ENCODE assay signal across 11 cellular contexts in the genomic region with DNA sequence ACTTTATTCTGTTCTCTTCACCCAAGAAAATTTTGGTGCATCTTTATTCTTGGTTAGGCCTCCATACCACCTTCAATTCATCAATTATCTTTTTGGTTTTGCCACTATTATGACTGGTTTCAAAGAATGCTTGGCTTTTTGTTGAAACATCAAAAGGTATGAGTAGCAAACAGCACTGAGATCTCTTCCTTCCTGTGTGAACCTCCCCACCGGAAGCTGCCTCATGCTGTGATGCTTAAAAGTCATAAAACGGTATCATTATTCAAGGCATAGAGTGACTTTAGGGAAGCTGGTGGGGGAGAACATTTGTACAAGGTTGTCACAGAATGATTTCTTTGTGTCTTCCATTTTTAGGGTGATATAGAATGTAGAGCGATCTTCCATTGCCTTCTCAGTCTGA.
A peak's percentile ranks its signal among the peaks of the same experiment; 100 is the strongest.
DNase-seq lines count a peak whose midpoint lies in the region; ATAC-seq and TF ChIP-seq lines count a peak whose summit lies in the region.
"Had no signal": no experiment of that assay in that cellular context is flagged by ENCODE, and none has a peak within 500 bp of the region (broad histone marks: within the 10 kb centered on the region; RNA-seq: fewer than 3 reads in every experiment).

No MANE protein-coding gene starts in this region.

- DNase-seq in activated gamma-delta T cell treated with Interleukin-2 at 50 U/mL for 16 hours (peak; percentile 59), activated gamma-delta T cell (lab: John Stamatoyannopoulos, UW) (no peak), HEK293T (ENCODE audit: extremely low spot score) (no peak), H7 (no peak), vagina (ENCODE audit: extremely low spot score in 2 of 2) (no peak), Right ventricle myocardium inferior (ENCODE audit: missing footprints) (no peak)
- peak; percentile 55 for DNase-seq in activated T-cell treated with anti-CD3 and anti-CD28 coated beads, Interleukin-2, amount 50 U/mL, for 4 hours
- DNase-seq in stimulated activated CD4-positive, alpha-beta T cell treated with anti-CD3 and anti-CD28 coated beads, Interleukin-12 subunit alpha, Interleukin-12 subunit beta, amount 100 ng/mL, for 48 hours (ENCODE audit: low read depth in 2 of 3, low spot score in 1 of 3), result peak; percentile 33 to 53 (median 53)
- DNase-seq: hippocampal formation, nephron progenitor cell, Right ventricle myocardium superior had no signal

- peak overlapping the region; percentile 9 for H3K4me3 Mint-ChIP-seq in activated T-cell treated with anti-CD3 and anti-CD28 coated beads, Interleukin-2, amount 50 U/mL, for 4 hours
- H3K4me3 Mint-ChIP-seq: nephron progenitor cell had no signal

- TF ChIP-seq POLR2A in vagina (IDR thresholded peaks at IDR 0.05), result no peak

- H3K4me3 ChIP-seq in H7 (ENCODE audit: insufficient read depth, low read depth, low read length) (no peak overlapping the region), vagina (no peak overlapping the region)

- H3K4me1 Mint-ChIP-seq in activated T-cell treated with anti-CD3 and anti-CD28 coated beads, Interleukin-2, amount 50 U/mL, for 4 hours (ENCODE audit: low read depth), result peaks cover 86% of the 10 kb centered on the region

- H3K9me3 ChIP-seq in vagina, result no peaks in the 10 kb centered on the region

- H3K27me3 Mint-ChIP-seq in activated T-cell treated with anti-CD3 and anti-CD28 coated beads, Interleukin-2, amount 50 U/mL, for 4 hours (ENCODE audit: low read depth), result no peaks in the 10 kb centered on the region

- H3K36me3 ChIP-seq in H7 (replicated peaks; ENCODE audit: control insufficient read depth, insufficient read depth, low read length) (no peaks in the 10 kb centered on the region), vagina (no peaks in the 10 kb centered on the region)

- peaks cover 9% of the 10 kb centered on the region for H3K36me3 Mint-ChIP-seq in activated T-cell treated with anti-CD3 and anti-CD28 coated beads, Interleukin-2, amount 50 U/mL, for 4 hours (ENCODE audit: insufficient read depth)

- intact Hi-C loops in vagina (cut with DNase I) (no loop called here), Right ventricle myocardium inferior (cut with DNase I) (no loop called here)

- H3K9me3 Mint-ChIP-seq in activated T-cell treated with anti-CD3 and anti-CD28 coated beads, Interleukin-2, amount 50 U/mL, for 4 hours, result no peaks in the 10 kb centered on the region

- ATAC-seq in activated T-cell treated with anti-CD3 and anti-CD28 coated beads, Interleukin-2, amount 50 U/mL, for 4 hours, result peak; percentile 86 to 87
- ATAC-seq in Right ventricle myocardium inferior, result no peak

- CTCF ChIA-PET in HEK293T (lab: Yijun Ruan, JAX), result interaction anchor here (1.5 kb wide), 1 partner anchor 15 kb away, joined by 3 read pairs; no protein-coding TSS in a partner anchor

- no peak for TF ChIP-seq CTCF in vagina (IDR thresholded peaks at IDR 0.05)

- H3K27me3 ChIP-seq in H7 (ENCODE audit: control insufficient read depth, insufficient read depth, low read length) (no peaks in the 10 kb centered on the region), vagina (no peaks in the 10 kb centered on the region)

- no peaks in the 10 kb centered on the region for H3K4me1 ChIP-seq in vagina

- H3K27ac ChIP-seq in vagina, result no peak overlapping the region

- POLR2A ChIA-PET in HEK293T (lab: Yijun Ruan, JAX), result no interaction called here

TF ChIP-seq in HEK293T, 16 proteins besides CTCF, POLR2A, EP300 and RAD21:
- TF ChIP-seq ZNF384 (IDR thresholded peaks at IDR 0.05) (no peak), TARDBP (IDR thresholded peaks at IDR 0.05) (no peak), SP1 (IDR thresholded peaks at IDR 0.05) (no peak), FOXM1 (IDR thresholded peaks at IDR 0.05; ENCODE audit: borderline replicate concordance) (no peak), SUZ12 (IDR thresholded peaks at IDR 0.05) (no peak), L3MBTL2 (conservative IDR thresholded peaks at IDR 0.05) (no peak), CTBP1 (IDR thresholded peaks at IDR 0.05; ENCODE audit: borderline replicate concordance) (no peak)
- TF ChIP-seq, protein P1, sequence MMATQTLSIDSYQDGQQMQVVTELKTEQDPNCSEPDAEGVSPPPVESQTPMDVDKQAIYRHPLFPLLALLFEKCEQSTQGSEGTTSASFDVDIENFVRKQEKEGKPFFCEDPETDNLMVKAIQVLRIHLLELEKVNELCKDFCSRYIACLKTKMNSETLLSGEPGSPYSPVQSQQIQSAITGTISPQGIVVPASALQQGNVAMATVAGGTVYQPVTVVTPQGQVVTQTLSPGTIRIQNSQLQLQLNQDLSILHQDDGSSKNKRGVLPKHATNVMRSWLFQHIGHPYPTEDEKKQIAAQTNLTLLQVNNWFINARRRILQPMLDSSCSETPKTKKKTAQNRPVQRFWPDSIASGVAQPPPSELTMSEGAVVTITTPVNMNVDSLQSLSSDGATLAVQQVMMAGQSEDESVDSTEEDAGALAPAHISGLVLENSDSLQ (IDR thresholded peaks at IDR 0.05), result no peak

Comparison
In these comparisons a context has a peak if more than half of its experiments do, and no peak if none do; other contexts are left out.
1. DNase-seq: peak in activated gamma-delta T cell treated with Interleukin-2 at 50 U/mL for 16 hours (single experiment), activated T-cell treated with anti-CD3 and anti-CD28 coated beads, Interleukin-2, amount 50 U/mL, for 4 hours (single experiment) and stimulated activated CD4-positive, alpha-beta T cell treated with anti-CD3 and anti-CD28 coated beads, Interleukin-12 subunit alpha, Interleukin-12 subunit beta, amount 100 ng/mL, for 48 hours (3 of 3); none in activated gamma-delta T cell (single experiment), HEK293T (single experiment), H7 (single experiment), vagina (0 of 2) and Right ventricle myocardium inferior (single experiment).